ENCODE assay signal across 14 cellular contexts in genomic region chr6:112571486-112571885, GRCh38.
A peak's percentile ranks its signal among the peaks of the same experiment; 100 is the strongest.
DNase-seq lines count a peak whose midpoint lies in the region; ATAC-seq and TF ChIP-seq lines count a peak whose summit lies in the region.
"Had no signal": no experiment of that assay in that cellular context is flagged by ENCODE, and none has a peak within 500 bp of the region (broad histone marks: within the 10 kb centered on the region; RNA-seq: fewer than 3 reads in every experiment).

No MANE protein-coding gene starts in this region.

- H3K27me3 ChIP-seq in right atrium auricular region = no peaks in the 10 kb centered on the region
- H3K27me3 ChIP-seq: dorsolateral prefrontal cortex had no signal

- no peaks in the 10 kb centered on the region for H3K9me3 ChIP-seq in right atrium auricular region

- intact Hi-C loops in Right ventricle myocardium inferior (cut with DNase I) (no loop called here), CD14-positive monocyte (cut with micrococcal nuclease) (no loop called here)

- H3K36me3 ChIP-seq in right atrium auricular region = no peaks in the 10 kb centered on the region

- H3K36me3 Mint-ChIP-seq in nephron (ENCODE audit: low read depth) = no peaks in the 10 kb centered on the region
- H3K36me3 Mint-ChIP-seq in CD14-positive monocyte = no peaks in the 10 kb centered on the region
- H3K36me3 Mint-ChIP-seq: activated naive CD8-positive, alpha-beta T cell had no signal

- peak overlapping the region in 2 of 3 experiments; percentile 48 to 59 for H3K27ac Mint-ChIP-seq in nephron
- no peak overlapping the region for H3K27ac Mint-ChIP-seq in CD14-positive monocyte
- H3K27ac Mint-ChIP-seq: activated naive CD8-positive, alpha-beta T cell had no signal

- ATAC-seq in Right ventricle myocardium inferior (peak; percentile 65), GM19467 (IDR thresholded peaks at IDR 0.05; ENCODE audit: unreplicated experiment) (no peak)

- no peak for TF ChIP-seq CTCF in right atrium auricular region (IDR thresholded peaks at IDR 0.05)
- no peak for TF ChIP-seq CTCF in nephron (IDR thresholded peaks at IDR 0.05; ENCODE audit: unreplicated experiment in 3 of 3)
- no peak for TF ChIP-seq CTCF in CD14-positive monocyte (IDR thresholded peaks at IDR 0.05)

- H3K27ac ChIP-seq in right atrium auricular region = peak overlapping the region in 1 of 2 donors; percentile 56

- H3K4me1 Mint-ChIP-seq in nephron = no peaks in the 10 kb centered on the region
- H3K4me1 Mint-ChIP-seq in CD14-positive monocyte = no peaks in the 10 kb centered on the region

- no peak overlapping the region for H3K4me3 ChIP-seq in right atrium auricular region
- H3K4me3 ChIP-seq: dorsolateral prefrontal cortex had no signal

- peak; percentile 35 for DNase-seq in Right ventricle myocardium inferior (ENCODE audit: missing footprints)
- DNase-seq in right atrium auricular region (ENCODE audit: low spot score) = no peak
- peak; percentile 85 for DNase-seq in fibroblast of peridontal ligament (ENCODE audit: extremely low read depth)
- DNase-seq in islet precursor cell = no peak
- no peak for DNase-seq in epidermal melanocyte (ENCODE audit: insufficient read length, low spot score)
- DNase-seq in CD14-positive monocyte (ENCODE audit: low spot score) = no peak
- DNase-seq: mammary epithelial cell, NCI-H1092, NCI-H526 treated with DMSO at 0.1 percent for 48 hours, SHP77 treated with DMSO at 0.1 percent for 48 hours had no signal

- H3K4me3 Mint-ChIP-seq in nephron = no peak overlapping the region
- no peak overlapping the region for H3K4me3 Mint-ChIP-seq in CD14-positive monocyte
- H3K4me3 Mint-ChIP-seq: activated naive CD8-positive, alpha-beta T cell had no signal

- H3K27me3 Mint-ChIP-seq in nephron (ENCODE audit: low read depth) (no peaks in the 10 kb centered on the region), CD14-positive monocyte (ENCODE audit: low read depth in 3 of 3) (peaks cover 0 to 1% (median 0%) of the 10 kb centered on the region in 3 donors)
- H3K27me3 Mint-ChIP-seq: activated naive CD8-positive, alpha-beta T cell had no signal

- no peaks in the 10 kb centered on the region for H3K4me1 ChIP-seq in right atrium auricular region

- H3K9me3 Mint-ChIP-seq in nephron (no peaks in the 10 kb centered on the region), CD14-positive monocyte (no peaks in the 10 kb centered on the region)

Comparison
In these comparisons a context has a peak if more than half of its experiments do, and no peak if none do; other contexts are left out.
1. DNase-seq: peak in Right ventricle myocardium inferior (single experiment) and fibroblast of peridontal ligament (single experiment); none in right atrium auricular region (single experiment), islet precursor cell (single experiment), epidermal melanocyte (single experiment) and CD14-positive monocyte (single experiment).
2. H3K27ac Mint-ChIP-seq: peak in nephron (2 of 3); none in CD14-positive monocyte (0 of 7).